ENCODE assay signal across 14 cellular contexts in genomic region chr5:160071521-160072299, GRCh38. TPM values are rescaled to one million over a fixed set of nuclear protein-coding genes. Genes with fewer than 3 reads are reported as not detected.
DNase-seq lines count a peak whose midpoint lies in the region; ATAC-seq and TF ChIP-seq lines count a peak whose summit lies in the region.
"Had no signal": no experiment of that assay in that cellular context is flagged by ENCODE, and none has a peak within 500 bp of the region (broad histone marks: within the 10 kb centered on the region; RNA-seq: fewer than 3 reads in every experiment).

No MANE protein-coding gene starts in this region.

- H3K27me3 Mint-ChIP-seq in endothelial cell (ENCODE audit: unreplicated experiment), result peaks cover 3% of the 10 kb centered on the region
- H3K27me3 Mint-ChIP-seq in effector memory CD8-positive, alpha-beta T cell, result no peaks in the 10 kb centered on the region

- H3K36me3 ChIP-seq in BE2C (peaks cover 2% of the 10 kb centered on the region; the same call in 1 of the 2 replicates), lung (ENCODE audit: control insufficient read depth in 2 of 2, insufficient read depth in 2 of 2, low read length in 2 of 2) (peaks cover 2 to 9% of the 10 kb centered on the region in 2 donors)
- H3K36me3 ChIP-seq: uterus had no signal

- H3K9me3 ChIP-seq in BE2C (no peaks in the 10 kb centered on the region), lung (ENCODE audit: control insufficient read depth in 2 of 2, insufficient read depth in 1 of 2, low read length in 1 of 2) (no peaks in the 10 kb centered on the region)
- H3K9me3 ChIP-seq: MG63, uterus had no signal

- peaks cover 37% of the 10 kb centered on the region for H3K4me1 Mint-ChIP-seq in endothelial cell (ENCODE audit: unreplicated experiment)
- no peaks in the 10 kb centered on the region for H3K4me1 Mint-ChIP-seq in effector memory CD8-positive, alpha-beta T cell (ENCODE audit: low read depth in 2 of 2)

- 16 to 27% methylated on average over 10 of the region's 10 CpGs for WGBS in lung, 2 donors

- peak overlapping the region; percentile 96 for H3K27ac Mint-ChIP-seq in endothelial cell (ENCODE audit: unreplicated experiment)
- peak overlapping the region in 1 of 2 donors; percentile 7 for H3K27ac Mint-ChIP-seq in effector memory CD8-positive, alpha-beta T cell

- TF ChIP-seq CTCF in BE2C (IDR thresholded peaks at IDR 0.05; ENCODE audit: low read depth, low read length), result no peak
- no peak for TF ChIP-seq CTCF in endothelial cell (IDR thresholded peaks at IDR 0.05; ENCODE audit: unreplicated experiment)
- no peak for TF ChIP-seq CTCF in lung (IDR thresholded peaks at IDR 0.05; ENCODE audit: control extremely low read depth, extremely low read depth)

- no peaks in the 10 kb centered on the region for H3K27me3 ChIP-seq in BE2C
- H3K27me3 ChIP-seq in lung (ENCODE audit: control insufficient read depth, insufficient read depth), result no peaks in the 10 kb centered on the region
- H3K27me3 ChIP-seq: MG63, uterus had no signal

- H3K9me3 Mint-ChIP-seq in endothelial cell (ENCODE audit: unreplicated experiment), result no peaks in the 10 kb centered on the region
- no peaks in the 10 kb centered on the region for H3K9me3 Mint-ChIP-seq in effector memory CD8-positive, alpha-beta T cell
- H3K9me3 Mint-ChIP-seq: neural crest cell had no signal

- H3K36me3 Mint-ChIP-seq in endothelial cell (ENCODE audit: low read depth, unreplicated experiment), result no peaks in the 10 kb centered on the region
- H3K36me3 Mint-ChIP-seq in effector memory CD8-positive, alpha-beta T cell (ENCODE audit: insufficient read depth), result peaks cover 24% of the 10 kb centered on the region

- DNase-seq in BE2C (peak; percentile 50), MV-4-11 (lab: John Stamatoyannopoulos, UW) (peak; percentile 64), endothelial cell (ENCODE audit: low spot score) (peak; percentile 57), lung (ENCODE audit: low spot score) (no peak), glomerular visceral epithelial cell (ENCODE audit: extremely low spot score) (no peak), iPS-NIHi7 (ENCODE audit: extremely low spot score) (no peak)
- no peak for DNase-seq in effector memory CD8-positive, alpha-beta T cell
- DNase-seq: activated CD4-positive, CD25-positive, alpha-beta regulatory T cell; activated T-cell treated with anti-CD3 and anti-CD28 coated beads, Interleukin-2, amount 50 U/mL, for 48 hours; MG63; NCI-H226 had no signal

- H3K4me3 Mint-ChIP-seq in endothelial cell (ENCODE audit: unreplicated experiment), result no peak overlapping the region
- no peak overlapping the region for H3K4me3 Mint-ChIP-seq in effector memory CD8-positive, alpha-beta T cell
- H3K4me3 Mint-ChIP-seq: neural crest cell had no signal

- peaks cover 8% of the 10 kb centered on the region for H3K4me1 ChIP-seq in BE2C
- H3K4me1 ChIP-seq in lung (ENCODE audit: control insufficient read depth in 2 of 2, insufficient read depth in 2 of 2, low read length in 2 of 2), result peaks cover 0 to 8% of the 10 kb centered on the region in 2 donors
- H3K4me1 ChIP-seq: uterus had no signal

- no peak overlapping the region for H3K4me3 ChIP-seq in BE2C (ENCODE audit: low read depth, low read length)
- H3K4me3 ChIP-seq in lung, result no peak overlapping the region
- H3K4me3 ChIP-seq: MG63, uterus had no signal

- ATAC-seq in lung (ENCODE audit: insufficient read depth, low FRiP score) (peak; percentile 19), GM18517 (IDR thresholded peaks at IDR 0.05; ENCODE audit: unreplicated experiment) (no peak)
- ATAC-seq in effector memory CD8-positive, alpha-beta T cell (replicated peaks), result no peak

- H3K27ac ChIP-seq in lung (ENCODE audit: low read depth in 1 of 2, low read length in 1 of 2), result no peak overlapping the region

RNA-seq across cellular contexts. Expression of gene PWWP2A, which starts 47.5 kb away (rescaled TPM):
- 34.4 TPM for polyA plus RNA-seq in BE2C (2012; ENCODE audit: insufficient read depth, insufficient read length, low read depth)
- total RNA-seq in endothelial cell (ENCODE audit: unreplicated experiment) (49.2 TPM), lung (10 to 100 TPM; 23.0 to 49.0 TPM)
- 10 to 100 TPM in 1 of 2 donors, 1 to 10 TPM in 1; 7.9 to 10.0 TPM for polyA plus RNA-seq in lung

Comparison
In these comparisons a context has a peak if more than half of its experiments do, and no peak if none do; other contexts are left out.
1. DNase-seq: peak in BE2C (single experiment), MV-4-11 (single experiment) and endothelial cell (single experiment); none in lung (single experiment), glomerular visceral epithelial cell (single experiment), effector memory CD8-positive, alpha-beta T cell (0 of 3) and iPS-NIHi7 (single experiment).